14 cellular contexts compared by ENCODE assay signal in genomic region chr3:1103525-1103924, GRCh38. TPM values are rescaled to one million over a fixed set of nuclear protein-coding genes. Genes with fewer than 3 reads are reported as not detected.
"Had no signal": no experiment of that assay in that cellular context is flagged by ENCODE, and none has a peak within 500 bp of the region (broad histone marks: within the 10 kb centered on the region; RNA-seq: fewer than 3 reads in every experiment).

No MANE protein-coding gene starts in this region.

- H3K27ac Mint-ChIP-seq: activated naive CD4-positive, alpha-beta T cell treated with anti-CD3 and anti-CD28 coated beads, Interleukin-2, amount 10 ng/mL, durations not matched to agents 7 days and 5 days; activated T-helper 2 cell treated with anti-CD3 and anti-CD28 coated beads, Interferon-gamma antibody, Interleukin-2, Interleukin-4, amounts not matched to agents 10 μg/mL and 5 μg/mL and 100 μg/mL, durations not matched to agents 14 hours and 24 hours and 36 hours; brain; stimulated activated naive CD8-positive, alpha-beta T cell treated with anti-CD3 and anti-CD28 coated beads, Interleukin-15, Interleukin-2, amounts not matched to agents 100 ng/mL and 50 ng/mL, for 24 hours; T-helper 17 cell had no signal

- H3K4me1 ChIP-seq: heart right ventricle, parathyroid adenoma had no signal

- H3K9me3 ChIP-seq: thoracic aorta had no signal

- H3K4me3 ChIP-seq: heart right ventricle, thoracic aorta had no signal

- H3K27me3 Mint-ChIP-seq: activated naive CD4-positive, alpha-beta T cell treated with anti-CD3 and anti-CD28 coated beads, Interleukin-2, amount 10 ng/mL, durations not matched to agents 7 days and 5 days; brain; stimulated activated naive CD8-positive, alpha-beta T cell treated with anti-CD3 and anti-CD28 coated beads, Interleukin-15, Interleukin-2, amounts not matched to agents 100 ng/mL and 50 ng/mL, for 24 hours; T-helper 17 cell had no signal

- H3K79me2 ChIP-seq: parathyroid adenoma had no signal

- H3K4me3 Mint-ChIP-seq: activated naive CD4-positive, alpha-beta T cell treated with anti-CD3 and anti-CD28 coated beads, Interleukin-2, amount 10 ng/mL, durations not matched to agents 7 days and 5 days; brain; stimulated activated naive CD8-positive, alpha-beta T cell treated with anti-CD3 and anti-CD28 coated beads, Interleukin-15, Interleukin-2, amounts not matched to agents 100 ng/mL and 50 ng/mL, for 24 hours; T-helper 17 cell had no signal

- H3K36me3 ChIP-seq: heart right ventricle, thoracic aorta had no signal

- ATAC-seq: activated CD4-positive, CD25-positive, alpha-beta regulatory T cell treated with anti-CD3 and anti-CD28 coated beads, Interleukin-2, amount 50 U/mL, for 24 hours; heart right ventricle; T-helper 17 cell had no signal

- H3K27me3 ChIP-seq: heart right ventricle had no signal

- H3K9ac ChIP-seq: parathyroid adenoma had no signal

- H3K27ac ChIP-seq: heart right ventricle, parathyroid adenoma, thoracic aorta had no signal

- H3K36me3 Mint-ChIP-seq: activated naive CD4-positive, alpha-beta T cell treated with anti-CD3 and anti-CD28 coated beads, Interleukin-2, amount 10 ng/mL, durations not matched to agents 7 days and 5 days; brain had no signal

- H2AFZ ChIP-seq: parathyroid adenoma had no signal

- DNase-seq: activated naive CD4-positive, alpha-beta T cell treated with anti-CD3 and anti-CD28 coated beads, Interleukin-2, amount 10 ng/mL, durations not matched to agents 7 days and 5 days; dermis blood vessel endothelial cell; heart right ventricle; kidney glomerular epithelial cell; retina; stimulated activated CD4-positive, alpha-beta T cell treated with anti-CD3 and anti-CD28 coated beads, Interleukin-15, amount 100 ng/mL, for 24 hours; stimulated activated CD4-positive, alpha-beta T cell treated with anti-CD3 and anti-CD28 coated beads, Interleukin-4, amount 100 ng/mL, for 24 hours; T-helper 17 cell had no signal

- H3K4me1 Mint-ChIP-seq: activated naive CD4-positive, alpha-beta T cell treated with anti-CD3 and anti-CD28 coated beads, Interleukin-2, amount 10 ng/mL, durations not matched to agents 7 days and 5 days; brain; T-helper 17 cell had no signal

RNA-seq across cellular contexts. Expression of gene CNTN6, which starts 10.7 kb away (rescaled TPM):
- total RNA-seq: activated T-helper 2 cell treated with anti-CD3 and anti-CD28 coated beads, Interferon-gamma antibody, Interleukin-2, Interleukin-4, amounts not matched to agents 10 μg/mL and 5 μg/mL and 100 μg/mL, durations not matched to agents 14 hours and 24 hours and 36 hours; dermis blood vessel endothelial cell; T-helper 17 cell; thoracic aorta had no signal
